9 cellular contexts compared by ENCODE assay signal in the genomic region with DNA sequence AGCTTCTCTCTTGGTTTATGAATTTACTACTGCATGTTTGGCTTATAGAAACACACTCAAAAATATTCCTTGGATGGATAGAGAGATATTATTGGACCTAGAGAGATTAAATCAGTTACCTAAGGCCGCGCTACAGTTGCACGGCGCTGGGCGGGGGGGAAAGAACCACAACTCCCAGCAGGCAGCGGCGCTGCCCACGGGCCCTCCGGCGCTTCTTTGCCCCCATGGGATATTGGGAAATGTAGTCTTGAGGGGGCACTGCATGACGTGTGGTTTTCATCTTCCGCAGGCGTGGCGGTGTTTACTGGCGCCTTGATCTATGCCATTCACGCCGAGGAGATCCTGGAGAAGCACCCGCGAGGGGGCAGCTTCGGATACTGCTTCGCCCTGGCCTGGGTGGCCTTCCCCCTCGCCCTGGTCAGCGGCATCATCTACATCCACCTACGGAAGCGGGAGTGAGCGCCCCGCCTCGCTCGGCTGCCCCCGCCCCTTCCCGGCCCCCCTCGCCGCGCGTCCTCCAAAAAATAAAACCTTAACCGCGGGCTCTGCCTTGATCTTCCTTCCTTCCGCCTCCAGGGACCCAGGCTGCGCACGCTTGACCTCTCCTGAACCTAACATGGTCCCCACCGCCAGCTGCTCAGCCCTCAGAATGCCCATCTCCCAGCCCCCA. TPM values are rescaled to one million over a fixed set of nuclear protein-coding genes. Genes with fewer than 3 reads are reported as not detected.
DNase-seq lines count a peak whose midpoint lies in the region; ATAC-seq and TF ChIP-seq lines count a peak whose summit lies in the region.
"Had no signal": no experiment of that assay in that cellular context is flagged by ENCODE, and none has a peak within 500 bp of the region (broad histone marks: within the 10 kb centered on the region; RNA-seq: fewer than 3 reads in every experiment).

No MANE protein-coding gene starts in this region.

- H3K23ac ChIP-seq in neuronal stem cell (ENCODE audit: low read depth, low read length, poor library complexity), result peak overlapping the region; percentile 87

- peaks cover 91% of the 10 kb centered on the region for H3K4me1 Mint-ChIP-seq in activated T-cell treated with anti-CD3 and anti-CD28 coated beads, Interleukin-2, amount 50 U/mL, for 72 hours (ENCODE audit: low read depth)

- WGBS in neuronal stem cell (ENCODE audit: extremely low coverage in 2 of 2, insufficient read length in 2 of 2, insufficient replicate concordance in 1 of 2), 2 donors, result no CpG with 5 or more reads among the region's 41 CpGs

- peaks cover 18 to 35% of the 10 kb centered on the region in 2 donors for H3K36me3 Mint-ChIP-seq in activated T-cell treated with anti-CD3 and anti-CD28 coated beads, Interleukin-2, amount 50 U/mL, for 72 hours (ENCODE audit: insufficient read depth in 2 of 2)

- H2AFZ ChIP-seq in neuronal stem cell (ENCODE audit: low read length), result peak overlapping the region; percentile 78

- no peak overlapping the region for H3K14ac ChIP-seq in neuronal stem cell (ENCODE audit: low read length)

- H2BK15ac ChIP-seq in neuronal stem cell (ENCODE audit: low read length), result peak overlapping the region; percentile 74

- H3K27me3 ChIP-seq in neuronal stem cell (ENCODE audit: control insufficient read depth in 3 of 3, insufficient read depth in 3 of 3, low read depth in 1 of 3, low read length in 3 of 3), result no peaks in the 10 kb centered on the region

- peak; percentile 24 for TF ChIP-seq CTCF in GM10266 (IDR thresholded peaks at IDR 0.05; ENCODE audit: control insufficient read depth, insufficient read depth, low read depth, missing control alignments)
- no peak for TF ChIP-seq CTCF in fibroblast of mammary gland (conservative IDR thresholded peaks at IDR 0.05; ENCODE audit: control insufficient read depth, insufficient read depth, low read depth, low read length)

- peak overlapping the region; percentile 79 to 91 for H3K4me3 Mint-ChIP-seq in activated T-cell treated with anti-CD3 and anti-CD28 coated beads, Interleukin-2, amount 50 U/mL, for 72 hours

- no peak overlapping the region for H2BK5ac ChIP-seq in neuronal stem cell (ENCODE audit: low read length)

- H3K4ac ChIP-seq in neuronal stem cell (ENCODE audit: low read length), result no peak overlapping the region

- H2BK120ac ChIP-seq in neuronal stem cell (ENCODE audit: low read depth, low read length), result peak overlapping the region; percentile 73

- peaks cover 0 to 1% of the 10 kb centered on the region in 2 donors for H3K36me3 ChIP-seq in neuronal stem cell (replicated peaks in 1 of 2; ENCODE audit: control insufficient read depth in 2 of 2, insufficient read depth in 2 of 2, low read length in 2 of 2)

- peak overlapping the region; percentile 75 for H3K9ac ChIP-seq in neuronal stem cell (ENCODE audit: low read depth, low read length, poor library complexity)
- H3K9ac ChIP-seq: KMS-11 had no signal

- peak overlapping the region; percentile 54 for H3K4me2 ChIP-seq in neuronal stem cell (ENCODE audit: insufficient read depth, low read length, poor library complexity, severe bottlenecking)
- H3K4me2 ChIP-seq: KMS-11 had no signal

- no peaks in the 10 kb centered on the region for H3K27me3 Mint-ChIP-seq in activated T-cell treated with anti-CD3 and anti-CD28 coated beads, Interleukin-2, amount 50 U/mL, for 72 hours (ENCODE audit: low read depth)

- ATAC-seq in activated T-cell treated with anti-CD3 and anti-CD28 coated beads, Interleukin-2, amount 50 U/mL, for 72 hours (replicated peaks in 1 of 2), result peak; percentile 30 to 35

- no peaks in the 10 kb centered on the region for H3K79me1 ChIP-seq in neuronal stem cell (ENCODE audit: low read depth, low read length)

- peak overlapping the region; percentile 66 for H3K18ac ChIP-seq in neuronal stem cell (ENCODE audit: low read length)

- H3K4me3 ChIP-seq in fibroblast of mammary gland (ENCODE audit: control insufficient read depth, low read depth, low read length) (no peak overlapping the region), neuronal stem cell (ENCODE audit: low read length in 2 of 2) (peak overlapping the region; percentile 44 to 85)

- no peak overlapping the region for H2BK12ac ChIP-seq in neuronal stem cell (ENCODE audit: low read length)

- peaks cover 10 to 14% of the 10 kb centered on the region in 2 donors for H3K4me1 ChIP-seq in neuronal stem cell (ENCODE audit: control insufficient read depth in 2 of 2, insufficient read depth in 1 of 2, low read depth in 1 of 2, low read length in 2 of 2)

- H3K27ac Mint-ChIP-seq in activated T-cell treated with anti-CD3 and anti-CD28 coated beads, Interleukin-2, amount 50 U/mL, for 72 hours, result peak overlapping the region; percentile 92

- H4K91ac ChIP-seq in neuronal stem cell (ENCODE audit: low read depth, low read length, poor library complexity), result no peak overlapping the region

- peak overlapping the region; percentile 40 for H2AK5ac ChIP-seq in neuronal stem cell (ENCODE audit: low read depth, low read length)

- H3K9me3 Mint-ChIP-seq in activated T-cell treated with anti-CD3 and anti-CD28 coated beads, Interleukin-2, amount 50 U/mL, for 72 hours, result no peaks in the 10 kb centered on the region

- H4K8ac ChIP-seq in neuronal stem cell (ENCODE audit: low read depth, low read length), result no peak overlapping the region

- DNase-seq in GM10266 (ENCODE audit: extremely low spot score), result peak; percentile 74
- peak; percentile 97 for DNase-seq in HT-29 (ENCODE audit: low spot score)
- peak; percentile 91 for DNase-seq in NOMO-1 treated with DMSO at 0.1 percent for 48 hours (lab: John Stamatoyannopoulos, UW; ENCODE audit: unreplicated experiment)
- peak; percentile 85 to 86 for DNase-seq in activated T-cell treated with anti-CD3 and anti-CD28 coated beads, Interleukin-2, amount 50 U/mL, for 72 hours
- peak; percentile 16 for DNase-seq in fibroblast of mammary gland (ENCODE audit: low read depth)
- peak; percentile 79 for DNase-seq in neuronal stem cell (ENCODE audit: low spot score)
- DNase-seq in superior temporal gyrus (ENCODE audit: extremely low spot score), result peak; percentile 96
- no peak for DNase-seq in NK-92 (lab: John Stamatoyannopoulos, UW; ENCODE audit: unreplicated experiment)

- H3K27ac ChIP-seq in neuronal stem cell (replicated peaks; ENCODE audit: low read length), result peak overlapping the region; percentile 43
- H3K27ac ChIP-seq: KMS-11 had no signal

- H3K9me3 ChIP-seq in neuronal stem cell (replicated peaks in 1 of 2; ENCODE audit: control insufficient read depth in 2 of 2, insufficient read depth in 1 of 2, low read depth in 1 of 2, low read length in 2 of 2), result peaks cover 0 to 5% of the 10 kb centered on the region in 2 donors

RNA-seq across cellular contexts. Expression of gene EMP3, which starts 4.8 kb away (rescaled TPM):
- total RNA-seq in HT-29 (2014; rRNA removed; shearing (Covaris generic)), result 3.1 TPM in 1 of 2 replicates, not detected in the other
- total RNA-seq in activated T-cell treated with anti-CD3 and anti-CD28 coated beads, Interleukin-2, amount 50 U/mL, for 72 hours, result 100 to 1,000 TPM; 150 to 174 TPM
- 45.0 TPM for polyA plus RNA-seq in neuronal stem cell (2013, experiment 1 of 2)
- polyA plus RNA-seq in neuronal stem cell (2013, experiment 2 of 2), result 46.0 TPM

RNA-seq across cellular contexts. Expression of gene TMEM143, which starts 33.6 kb away (rescaled TPM):
- total RNA-seq in HT-29 (2014; rRNA removed; shearing (Covaris generic)), result 12.7 and 14.7 TPM in 2 replicates
- total RNA-seq in activated T-cell treated with anti-CD3 and anti-CD28 coated beads, Interleukin-2, amount 50 U/mL, for 72 hours, result 10 to 100 TPM; 20.9 to 26.2 TPM
- 8.5 TPM for polyA plus RNA-seq in neuronal stem cell (2013, experiment 1 of 2)
- polyA plus RNA-seq in neuronal stem cell (2013, experiment 2 of 2), result 8.9 TPM

RNA-seq across cellular contexts. Expression of gene SYNGR4, which starts 34.0 kb away (rescaled TPM):
- total RNA-seq in HT-29 (2014; rRNA removed; shearing (Covaris generic)), result 0.34 and 1.2 TPM in 2 replicates
- under 1 TPM; 0.25 to 0.34 TPM for total RNA-seq in activated T-cell treated with anti-CD3 and anti-CD28 coated beads, Interleukin-2, amount 50 U/mL, for 72 hours
- 0.13 TPM for polyA plus RNA-seq in neuronal stem cell (2013, experiment 1 of 2)
- 0.12 TPM for polyA plus RNA-seq in neuronal stem cell (2013, experiment 2 of 2)

Comparison
In these comparisons a context has a peak if more than half of its experiments do, and no peak if none do; other contexts are left out.
1. RNA of gene EMP3, which starts 4.8 kb away (total RNA-seq): 150 to 174 TPM in activated T-cell treated with anti-CD3 and anti-CD28 coated beads, Interleukin-2, amount 50 U/mL, for 72 hours; 3.1 TPM in HT-29; every median in the first group is over 10 times any median in the second.